Comparison of ENCODE assay signal across 23 cellular contexts in the genomic region with DNA sequence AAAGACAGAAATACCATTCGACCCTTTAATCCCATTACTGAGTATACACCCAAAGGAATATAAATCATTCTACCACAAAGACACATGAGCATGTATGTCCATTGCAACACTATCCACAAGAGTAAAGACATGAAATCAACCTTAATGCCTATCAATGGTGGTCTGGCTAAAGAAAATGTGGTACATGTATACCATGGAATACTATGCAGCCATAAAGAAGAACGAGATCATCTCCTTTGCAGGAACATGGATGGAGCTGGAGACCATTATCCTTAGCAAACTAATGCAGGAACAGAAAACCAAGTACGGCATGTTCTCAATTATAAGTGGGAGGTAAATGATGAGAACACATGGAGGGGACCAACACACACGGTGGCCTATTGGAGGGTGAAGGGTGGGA. TPM values are rescaled to one million over a fixed set of nuclear protein-coding genes. Genes with fewer than 3 reads are reported as not detected.
DNase-seq lines count a peak whose midpoint lies in the region; ATAC-seq, FAIRE-seq and TF ChIP-seq lines count a peak whose summit lies in the region.
"Had no signal": no experiment of that assay in that cellular context is flagged by ENCODE, and none has a peak within 500 bp of the region (broad histone marks: within the 10 kb centered on the region; RNA-seq: fewer than 3 reads in every experiment).

No MANE protein-coding gene starts in this region.

- H3K9me3 ChIP-seq in HEK293 (ENCODE audit: control insufficient read depth, insufficient read depth, low read depth, low read length) (no peaks in the 10 kb centered on the region), trophoblast cell (ENCODE audit: insufficient read depth, low read depth, low read length) (no peaks in the 10 kb centered on the region)

- no peak overlapping the region for H2BK5ac ChIP-seq in trophoblast cell (ENCODE audit: low read depth, low read length, poor library complexity)

- no peak overlapping the region for H3K4me2 ChIP-seq in trophoblast cell (ENCODE audit: low read length)
- H3K4me2 ChIP-seq: BLaER1 had no signal

- no peaks in the 10 kb centered on the region for H3K27me3 ChIP-seq in trophoblast cell (ENCODE audit: insufficient read depth, low read length)
- H3K27me3 ChIP-seq: BE2C, BLaER1 had no signal

- no peaks in the 10 kb centered on the region for H3K79me1 ChIP-seq in trophoblast cell (ENCODE audit: low read length)

- H3K36me3 ChIP-seq in HEK293 (ENCODE audit: control insufficient read depth in 2 of 2, insufficient read depth in 1 of 2, low read length in 2 of 2) = peaks cover 0 to 14% of the 10 kb centered on the region in 2 experiments; a peak in 1 of 3 replicates
- H3K36me3 ChIP-seq in trophoblast cell (ENCODE audit: control insufficient read depth in 1 of 2, insufficient read depth in 2 of 2, low read length in 2 of 2) = peaks cover 3 to 5% of the 10 kb centered on the region in 2 experiments

- no peak for TF ChIP-seq CTCF in HEK293 (tag by site-specific recombination; IDR thresholded peaks at IDR 0.05)

- DNase-seq in GM12892 (ENCODE audit: insufficient read length) (no peak), trophoblast cell (no peak), NCI-H510A (lab: John Stamatoyannopoulos, UW) (no peak), left lobe of liver (ENCODE audit: low spot score) (no peak)
- DNase-seq: 8988T; ACHN; BE2C; C1 segment of cervical spinal cord; CD4-positive, alpha-beta memory T cell; CD4-positive, CD25-positive, alpha-beta regulatory T cell; CD8-positive, alpha-beta memory T cell; COR-L47; DMS 273 treated with DMSO at 0.1 percent for 48 hours; DMS153; DMS53; DMS79; DND-41; EL; GDM1 had no signal

- no peak overlapping the region for H3K14ac ChIP-seq in trophoblast cell (ENCODE audit: low read length)

- no peak overlapping the region for H4K91ac ChIP-seq in trophoblast cell (ENCODE audit: low read depth, low read length)

- H3K4ac ChIP-seq in trophoblast cell (ENCODE audit: low read depth, low read length) = peak overlapping the region; percentile 46

- POLR2A ChIA-PET in HEK293 (lab: Yijun Ruan, JAX) = no interaction called here

- H3K9ac ChIP-seq in trophoblast cell (ENCODE audit: low read length) = no peak overlapping the region
- H3K9ac ChIP-seq: BLaER1 had no signal

- H4K12ac ChIP-seq in trophoblast cell (ENCODE audit: low read depth, low read length) = no peak overlapping the region

- no peak overlapping the region for H2AK5ac ChIP-seq in trophoblast cell (ENCODE audit: low read length)

- H2AFZ ChIP-seq in trophoblast cell (ENCODE audit: insufficient read depth, low read length, poor library complexity) = no peak overlapping the region

- no peak for TF ChIP-seq POLR2A in GM12892 (IDR thresholded peaks at IDR 0.05; ENCODE audit: low read depth, low read length)

- no CpG with 5 or more reads among the region's 4 CpGs for WGBS in trophoblast cell (ENCODE audit: extremely low coverage, insufficient coverage, insufficient read length)

- H3K23ac ChIP-seq in trophoblast cell (ENCODE audit: low read length) = no peak overlapping the region

- H2BK120ac ChIP-seq in trophoblast cell (ENCODE audit: insufficient read depth, low read length, poor library complexity) = no peak overlapping the region

- CTCF ChIA-PET in HEK293 (lab: Yijun Ruan, JAX) = no interaction called here

- H3K79me2 ChIP-seq in trophoblast cell (ENCODE audit: control insufficient read depth, insufficient read depth, low read length, poor library complexity) = no peaks in the 10 kb centered on the region

- H3K18ac ChIP-seq in trophoblast cell (ENCODE audit: low read length) = no peak overlapping the region

- ATAC-seq in left lobe of liver = no peak
- ATAC-seq: GM12878 had no signal

- H3K27ac ChIP-seq in HEK293 (ENCODE audit: extremely low read depth, low read depth, low read length) = no peak overlapping the region
- H3K27ac ChIP-seq in trophoblast cell (ENCODE audit: low read depth, low read length) = no peak overlapping the region
- H3K27ac ChIP-seq: BLaER1 had no signal

- H3K4me1 ChIP-seq in HEK293 (ENCODE audit: control insufficient read depth, insufficient read depth, low read length) (no peaks in the 10 kb centered on the region), trophoblast cell (ENCODE audit: control insufficient read depth in 1 of 2, insufficient read depth in 2 of 2, low read length in 2 of 2) (no peaks in the 10 kb centered on the region)
- H3K4me1 ChIP-seq: BE2C, BLaER1 had no signal

- H2BK12ac ChIP-seq in trophoblast cell (ENCODE audit: low read length) = no peak overlapping the region

- H3K4me3 ChIP-seq in HEK293 (ENCODE audit: low read depth, low read length) (no peak overlapping the region), trophoblast cell (ENCODE audit: low read depth, low read length) (no peak overlapping the region)
- H3K4me3 ChIP-seq: BLaER1, GM12878 had no signal

- peak; percentile 40 for FAIRE-seq in GM12892 (lab: Jason Lieb, UNC)
- FAIRE-seq: GM12878, GM19239 had no signal

- no peak overlapping the region for H4K8ac ChIP-seq in trophoblast cell (ENCODE audit: low read depth, low read length)

TF ChIP-seq in HEK293, 187 proteins besides CTCF, POLR2A, EP300 and RAD21:
- TF ChIP-seq ZNF221 (tag by site-specific recombination; IDR thresholded peaks at IDR 0.05; ENCODE audit: borderline replicate concordance) = no peak
- no peak for TF ChIP-seq ZNF121 (tag by site-specific recombination; IDR thresholded peaks at IDR 0.05)
- peak; percentile 77 for TF ChIP-seq ZNF146 (tag by site-specific recombination; IDR thresholded peaks at IDR 0.05)
- TF ChIP-seq ZNF624 (tag by site-specific recombination; IDR thresholded peaks at IDR 0.05) = no peak

RNA-seq across cellular contexts. Expression of a gene that starts 7.9 kb away (rescaled TPM):
- polyA plus RNA-seq in GM12892 (2012; ENCODE audit: missing spikeins) = 20.7 TPM
- polyA plus RNA-seq in trophoblast cell (2013) = 9.9 and 10.0 TPM in 2 replicates
- total RNA-seq in left lobe of liver = 2.5 TPM

RNA-seq across cellular contexts. Expression of a gene that starts 10.5 kb away (rescaled TPM):
- 25.0 TPM for polyA plus RNA-seq in GM12892 (2012; ENCODE audit: missing spikeins)
- polyA plus RNA-seq in trophoblast cell (2013) = 10.5 and 11.9 TPM in 2 replicates
- total RNA-seq in left lobe of liver = 4.0 TPM
